In genomic region chr9:92278117-92278516, GRCh38 we compare ENCODE assay signal across 21 cellular contexts. TPM values are rescaled to one million over a fixed set of nuclear protein-coding genes. Genes with fewer than 3 reads are reported as not detected.
A peak's percentile ranks its signal among the peaks of the same experiment; 100 is the strongest.
DNase-seq lines count a peak whose midpoint lies in the region; ATAC-seq, FAIRE-seq and TF ChIP-seq lines count a peak whose summit lies in the region.
"Had no signal": no experiment of that assay in that cellular context is flagged by ENCODE, and none has a peak within 500 bp of the region (broad histone marks: within the 10 kb centered on the region; RNA-seq: fewer than 3 reads in every experiment).

No MANE protein-coding gene starts in this region.

- H3K4me3 ChIP-seq in AG09309 (ENCODE audit: control insufficient read depth, low read depth, low read length) (no peak overlapping the region), GM23248 (no peak overlapping the region), HepG2 (replicated peaks in 1 of 3; ENCODE audit: insufficient read depth in 1 of 3, low read depth in 2 of 3, low read length in 3 of 3) (no peak overlapping the region), ovary (no peak overlapping the region)
- H3K4me3 ChIP-seq: adrenal gland, BLaER1, pancreas, skin epidermis, testis had no signal

- peaks cover 90% of the 10 kb centered on the region for H3K36me3 ChIP-seq in GM23248 (ENCODE audit: low read depth)
- H3K36me3 ChIP-seq in HepG2 (replicated peaks in 1 of 2; ENCODE audit: control insufficient read depth in 1 of 2, insufficient read depth in 2 of 2, low read length in 2 of 2), result peaks cover 28 to 94% of the 10 kb centered on the region in 2 experiments
- no peaks in the 10 kb centered on the region for H3K36me3 ChIP-seq in ovary

- in situ Hi-C loops in GM23248 (cut with MboI), result no loop called here
- in situ Hi-C loops in HepG2 (cut with HindIII; ENCODE audit: extremely low pct_ligation_motif_present, low pct_unique_long_range_greater_than_20kb), result no loop called here

- H3K4me1 ChIP-seq in GM23248 (ENCODE audit: insufficient read depth) (peaks cover 25% of the 10 kb centered on the region), HepG2 (ENCODE audit: insufficient read depth, low read length) (no peaks in the 10 kb centered on the region), ovary (ENCODE audit: insufficient read depth) (no peaks in the 10 kb centered on the region)
- H3K4me1 ChIP-seq: adrenal gland, pancreas, testis had no signal

- H3K27me3 Mint-ChIP-seq in activated CD8-positive, alpha-beta T cell treated with anti-CD3 and anti-CD28 coated beads, Interleukin-2, amount 10 ng/mL, durations not matched to agents 7 days and 5 days (ENCODE audit: low read depth), result no peaks in the 10 kb centered on the region

- peak overlapping the region; percentile 12 for H3K27ac Mint-ChIP-seq in activated CD8-positive, alpha-beta T cell treated with anti-CD3 and anti-CD28 coated beads, Interleukin-2, amount 10 ng/mL, durations not matched to agents 7 days and 5 days
- H3K27ac Mint-ChIP-seq: activated T-helper 1 cell treated with anti-CD3 and anti-CD28 coated beads, Interleukin-12 subunit alpha, Interleukin-12 subunit beta, Interleukin-2, Interleukin-4 antibody, amounts not matched to agents 30 ng/mL and 10 ng/mL and 1 ng/mL, durations not matched to agents 14 hours and 24 hours and 36 hours had no signal

- peaks cover 74% of the 10 kb centered on the region for H3K36me3 Mint-ChIP-seq in activated CD8-positive, alpha-beta T cell treated with anti-CD3 and anti-CD28 coated beads, Interleukin-2, amount 10 ng/mL, durations not matched to agents 7 days and 5 days (ENCODE audit: low read depth)

- peaks cover 41% of the 10 kb centered on the region for H3F3A ChIP-seq in GM23248 (ENCODE audit: insufficient read depth)

- TF ChIP-seq CTCF in AG09309 (IDR thresholded peaks at IDR 0.05; ENCODE audit: control insufficient read depth, insufficient read depth, low read depth, low read length, missing control alignments) (no peak), HepG2 (CRISPR knock-in tag; IDR thresholded peaks at IDR 0.05) (no peak), ovary (IDR thresholded peaks at IDR 0.05) (no peak)

- H3K27me3 ChIP-seq in GM23248 (replicated peaks; ENCODE audit: insufficient read depth) (no peaks in the 10 kb centered on the region), HepG2 (ENCODE audit: control insufficient read depth in 1 of 2, insufficient read depth in 2 of 2, low read length in 2 of 2) (no peaks in the 10 kb centered on the region), ovary (no peaks in the 10 kb centered on the region)
- H3K27me3 ChIP-seq: adrenal gland, BLaER1, pancreas, testis had no signal

- no peak for TF ChIP-seq RAD21 in HepG2 (CRISPR knock-in tag; IDR thresholded peaks at IDR 0.05)

- CTCF ChIA-PET in activated CD8-positive, alpha-beta T cell treated with anti-CD3 and anti-CD28 coated beads, Interleukin-2, amount 10 ng/mL, durations not matched to agents 7 days and 5 days (lab: Charles Lee), result interaction anchor here (1.3 to 6.2 kb wide), 4 partner anchors 11 to 139 kb away, joined by 3 to 47 read pairs (median 9); no protein-coding TSS in a partner anchor
- CTCF ChIA-PET in HepG2 (lab: Yijun Ruan, JAX; ENCODE audit: low intra/inter-chr PET ratio, low total read pairs), result no interaction called here

- TF ChIP-seq EP300 in HepG2 (IDR thresholded peaks at IDR 0.05; ENCODE audit: low read depth in 2 of 2, low read length in 2 of 2) (no peak), HepG2 (CRISPR knock-in tag; IDR thresholded peaks at IDR 0.05; ENCODE audit: borderline replicate concordance) (no peak), ovary (IDR thresholded peaks at IDR 0.05) (no peak)

- H3K79me2 ChIP-seq in GM23248 (ENCODE audit: insufficient read depth) (peaks cover 88% of the 10 kb centered on the region), HepG2 (ENCODE audit: insufficient read depth, low read length) (peaks cover 3% of the 10 kb centered on the region)

- BruUV-seq in HepG2 (replicated peaks; lab: Mats Ljungman, UMichigan), result no TSS peak

- H3K27ac ChIP-seq in GM23248, result peak overlapping the region; percentile 60
- H3K27ac ChIP-seq in HepG2 (ENCODE audit: extremely low read length, insufficient read depth, low read length), result no peak overlapping the region
- H3K27ac ChIP-seq in ovary, result no peak overlapping the region
- H3K27ac ChIP-seq: adrenal gland, BLaER1, pancreas, skin epidermis, testis had no signal

- no peak overlapping the region for H3K4me2 ChIP-seq in GM23248 (ENCODE audit: unreplicated experiment)
- H3K4me2 ChIP-seq in HepG2 (ENCODE audit: low read depth, low read length), result no peak overlapping the region
- H3K4me2 ChIP-seq: BLaER1 had no signal

- H3K9me2 ChIP-seq in GM23248 (ENCODE audit: insufficient read depth), result no peaks in the 10 kb centered on the region

- H3K9ac ChIP-seq in GM23248, result no peak overlapping the region
- H3K9ac ChIP-seq in HepG2 (ENCODE audit: insufficient read depth, low read depth, low read length), result no peak overlapping the region
- H3K9ac ChIP-seq: BLaER1 had no signal

- H3K4me3 Mint-ChIP-seq in activated CD8-positive, alpha-beta T cell treated with anti-CD3 and anti-CD28 coated beads, Interleukin-2, amount 10 ng/mL, durations not matched to agents 7 days and 5 days, result no peak overlapping the region
- H3K4me3 Mint-ChIP-seq: activated T-helper 1 cell treated with anti-CD3 and anti-CD28 coated beads, Interleukin-12 subunit alpha, Interleukin-12 subunit beta, Interleukin-2, Interleukin-4 antibody, amounts not matched to agents 30 ng/mL and 10 ng/mL and 1 ng/mL, durations not matched to agents 14 hours and 24 hours and 36 hours had no signal

- intact Hi-C loops in HepG2 (cut with micrococcal nuclease; ENCODE audit: unreplicated experiment), result no loop called here
- intact Hi-C loops in ovary (cut with DNase I), result no loop called here

- H3K9me3 Mint-ChIP-seq in activated CD8-positive, alpha-beta T cell treated with anti-CD3 and anti-CD28 coated beads, Interleukin-2, amount 10 ng/mL, durations not matched to agents 7 days and 5 days (ENCODE audit: insufficient read depth), result no peaks in the 10 kb centered on the region
- H3K9me3 Mint-ChIP-seq: activated T-helper 1 cell treated with anti-CD3 and anti-CD28 coated beads, Interleukin-12 subunit alpha, Interleukin-12 subunit beta, Interleukin-2, Interleukin-4 antibody, amounts not matched to agents 30 ng/mL and 10 ng/mL and 1 ng/mL, durations not matched to agents 14 hours and 24 hours and 36 hours had no signal

- FAIRE-seq in HepG2 (lab: Jason Lieb, UNC), result no peak
- FAIRE-seq: endometrium, pancreas, RCC 7860 had no signal

- H2AFZ ChIP-seq in GM23248, result no peak overlapping the region
- H2AFZ ChIP-seq in HepG2 (ENCODE audit: low read length), result no peak overlapping the region

- H4K20me1 ChIP-seq in GM23248 (ENCODE audit: insufficient read depth) (no peaks in the 10 kb centered on the region; the same call in 1 of the 2 replicates), HepG2 (ENCODE audit: insufficient read depth, low read length) (peaks cover 4% of the 10 kb centered on the region; the same call in 1 of the 2 replicates)

- H3K4me1 Mint-ChIP-seq in activated CD8-positive, alpha-beta T cell treated with anti-CD3 and anti-CD28 coated beads, Interleukin-2, amount 10 ng/mL, durations not matched to agents 7 days and 5 days (ENCODE audit: low read depth), result peaks cover 47% of the 10 kb centered on the region

- TF ChIP-seq POLR2A in HepG2 (IDR thresholded peaks at IDR 0.05; ENCODE audit: insufficient read depth in 1 of 2, low read depth in 2 of 2, low read length in 2 of 2) (no peak), ovary (IDR thresholded peaks at IDR 0.05) (no peak)

- POLR2A ChIA-PET in activated CD8-positive, alpha-beta T cell treated with anti-CD3 and anti-CD28 coated beads, Interleukin-2, amount 10 ng/mL, durations not matched to agents 7 days and 5 days (lab: Charles Lee), result interaction anchor here (1.3 kb wide), 1 partner anchor 10 kb away, joined by 4 read pairs; no protein-coding TSS in a partner anchor
- POLR2A ChIA-PET in HepG2 (lab: Yijun Ruan, JAX), result interaction anchor here (1.1 to 1.4 kb wide), 2 partner anchors 10 to 11 kb away, joined by 3 read pairs; no protein-coding TSS in a partner anchor

- 33% methylated on average over 3 of the region's 3 CpGs for WGBS in GM23248 (ENCODE audit: low coverage in 1 of 2, low lambda C conversion rate in 2 of 2, missing lambda C conversion rate in 2 of 2), 2 experiments
- 97% methylated on average over 3 of the region's 3 CpGs for WGBS in HepG2 (ENCODE audit: low lambda C conversion rate)
- 68 to 77% (median 71%) methylated on average over 3 of the region's 3 CpGs for WGBS in ovary, 3 donors

- no peaks in the 10 kb centered on the region for H3K9me3 ChIP-seq in GM23248 (ENCODE audit: low read depth)
- no peaks in the 10 kb centered on the region for H3K9me3 ChIP-seq in HepG2 (ENCODE audit: low read length)
- no peaks in the 10 kb centered on the region for H3K9me3 ChIP-seq in ovary
- H3K9me3 ChIP-seq: adrenal gland, BLaER1, pancreas, testis had no signal

- no peak for ATAC-seq in activated CD8-positive, alpha-beta T cell treated with anti-CD3 and anti-CD28 coated beads, Interleukin-2, amount 10 ng/mL, durations not matched to agents 7 days and 5 days
- ATAC-seq in HepG2, result no peak
- ATAC-seq: left ventricle myocardium superior, pancreas had no signal

- DNase-seq in AG09309 (ENCODE audit: low read depth) (peak; percentile 52), GM23248 (peak; percentile 89), fibroblast of peridontal ligament (ENCODE audit: extremely low read depth) (peak; percentile 82), HepG2 (ENCODE audit: low spot score) (no peak), globus pallidus (ENCODE audit: low spot score) (no peak), ovary (no peak)
- DNase-seq in activated CD8-positive, alpha-beta T cell treated with anti-CD3 and anti-CD28 coated beads, Interleukin-2, amount 10 ng/mL, durations not matched to agents 7 days and 5 days, result no peak
- no peak for DNase-seq in activated CD4-positive, alpha-beta T cell treated with anti-CD3 and anti-CD28 coated beads for 1 hour
- DNase-seq: activated CD4-positive, alpha-beta T cell treated with anti-CD3 and anti-CD28 coated beads, Interleukin-2, amount 50 U/mL, for 4 hours; adrenal gland; left ventricle myocardium superior; NCI-H146; pancreas; stimulated activated CD4-positive, alpha-beta T cell treated with anti-CD3 and anti-CD28 coated beads, Interleukin-4, amount 100 ng/mL, for 1 hour; SW 1271; testis had no signal

RNA-seq across cellular contexts. Expression of gene IARS1, which starts 15.4 kb away (rescaled TPM):
- 343 and 388 TPM in 2 replicates for total RNA-seq in GM23248 (2014; rRNA removed; shearing (Covaris generic))
- polyA plus RNA-seq in GM23248 (2016; fragmentation: Nextera tagmentation; extraction: Ambion mirVana) (222 and 223 TPM in 2 replicates), HepG2 (2011; rRNA removed) (55.9 and 58.6 TPM in 2 replicates), ovary (10 to 100 TPM; 16.0 to 55.8 TPM)
- total RNA-seq in activated CD8-positive, alpha-beta T cell treated with anti-CD3 and anti-CD28 coated beads, Interleukin-2, amount 10 ng/mL, durations not matched to agents 7 days and 5 days, result 100 to 1,000 TPM; 138 to 141 TPM
- total RNA-seq in HepG2 (2016; rRNA removed; fragmentation: Illumina TruSeq; extraction: Trizol) (185 and 277 TPM in 2 replicates), ovary (100 to 1,000 TPM in 1 of 7 donors, 10 to 100 TPM in 6; 44.4 to 281 (median 64.8) TPM)
- 84.7 and 106 TPM in 2 replicates for total RNA-seq in HepG2 (2016; cell fraction: cytosol; rRNA removed; fragmentation: Illumina TruSeq; extraction: Trizol; ENCODE audit: low read depth)
- 179 and 271 TPM in 2 replicates for total RNA-seq in HepG2 (2016; cell fraction: insoluble cytoplasmic fraction; rRNA removed; fragmentation: Illumina TruSeq; extraction: Trizol)
- 78.5 and 86.4 TPM in 2 replicates for total RNA-seq in HepG2 (2016; cell fraction: membrane; rRNA removed; fragmentation: Illumina TruSeq; extraction: Trizol)
- 163 and 177 TPM in 2 replicates for total RNA-seq in HepG2 (2016; cell fraction: nucleus; rRNA removed; fragmentation: Illumina TruSeq; extraction: Trizol)
- 29.6 and 45.6 TPM in 2 replicates for polyA plus RNA-seq in HepG2 (2011; cell fraction: cytosol; rRNA removed)
- polyA plus RNA-seq in HepG2 (2011; cell fraction: nucleus; rRNA removed), result 139 and 184 TPM in 2 replicates
- 119 and 136 TPM in 2 replicates for polyA plus RNA-seq in HepG2 (2012)
- 6.9 and 7.5 TPM in 2 replicates for polyA plus RNA-seq in HepG2 (2016; cell fraction: cytosol; fragmentation: Illumina TruSeq; extraction: Trizol; ENCODE audit: low read depth)
- 143 and 151 TPM in 2 replicates for polyA plus RNA-seq in HepG2 (2016; cell fraction: insoluble cytoplasmic fraction; fragmentation: Illumina TruSeq; extraction: Trizol; ENCODE audit: low read depth)
- 15.1 and 17.8 TPM in 2 replicates for polyA plus RNA-seq in HepG2 (2016; cell fraction: membrane; fragmentation: Illumina TruSeq; extraction: Trizol; ENCODE audit: low read depth)
- polyA plus RNA-seq in HepG2 (2016; cell fraction: nucleus; fragmentation: Illumina TruSeq; extraction: Trizol; ENCODE audit: insufficient read depth, low read depth), result 120 and 132 TPM in 2 replicates
- polyA minus RNA-seq in HepG2 (2011; rRNA and poly(A)+ RNA removed; ENCODE audit: low replicate concordance), result 84.4 and 109 TPM in 2 replicates
- polyA minus RNA-seq in HepG2 (2011; cell fraction: cytosol; rRNA and poly(A)+ RNA removed), result 94.4 and 128 TPM in 2 replicates
- 274 and 399 TPM in 2 replicates for polyA minus RNA-seq in HepG2 (2011; cell fraction: nucleus; rRNA and poly(A)+ RNA removed)

RNA-seq across cellular contexts. Expression of gene NOL8, which starts 47.0 kb away (rescaled TPM):
- total RNA-seq in GM23248 (2014; rRNA removed; shearing (Covaris generic)), result 10.4 and 15.3 TPM in 2 replicates
- polyA plus RNA-seq in GM23248 (2016; fragmentation: Nextera tagmentation; extraction: Ambion mirVana) (27.0 and 30.3 TPM in 2 replicates), HepG2 (2011; rRNA removed) (11.3 and 12.8 TPM in 2 replicates), ovary (10 to 100 TPM; 17.1 to 29.4 TPM)
- total RNA-seq in activated CD8-positive, alpha-beta T cell treated with anti-CD3 and anti-CD28 coated beads, Interleukin-2, amount 10 ng/mL, durations not matched to agents 7 days and 5 days, result 10 to 100 TPM; 51.7 to 55.3 TPM
- total RNA-seq in HepG2 (2016; rRNA removed; fragmentation: Illumina TruSeq; extraction: Trizol) (35.4 and 36.3 TPM in 2 replicates), ovary (10 to 100 TPM; 19.2 to 35.4 (median 28.8) TPM)
- 19.9 and 24.9 TPM in 2 replicates for total RNA-seq in HepG2 (2016; cell fraction: cytosol; rRNA removed; fragmentation: Illumina TruSeq; extraction: Trizol; ENCODE audit: low read depth)
- 33.5 and 36.8 TPM in 2 replicates for total RNA-seq in HepG2 (2016; cell fraction: insoluble cytoplasmic fraction; rRNA removed; fragmentation: Illumina TruSeq; extraction: Trizol)
- 14.0 and 17.4 TPM in 2 replicates for total RNA-seq in HepG2 (2016; cell fraction: membrane; rRNA removed; fragmentation: Illumina TruSeq; extraction: Trizol)
- total RNA-seq in HepG2 (2016; cell fraction: nucleus; rRNA removed; fragmentation: Illumina TruSeq; extraction: Trizol), result 59.6 and 61.3 TPM in 2 replicates
- polyA plus RNA-seq in HepG2 (2011; cell fraction: cytosol; rRNA removed), result 3.3 and 4.5 TPM in 2 replicates
- 27.5 and 32.9 TPM in 2 replicates for polyA plus RNA-seq in HepG2 (2011; cell fraction: nucleus; rRNA removed)
- 17.8 and 22.1 TPM in 2 replicates for polyA plus RNA-seq in HepG2 (2012)
- 1.8 and 1.9 TPM in 2 replicates for polyA plus RNA-seq in HepG2 (2016; cell fraction: cytosol; fragmentation: Illumina TruSeq; extraction: Trizol; ENCODE audit: low read depth)
- polyA plus RNA-seq in HepG2 (2016; cell fraction: insoluble cytoplasmic fraction; fragmentation: Illumina TruSeq; extraction: Trizol; ENCODE audit: low read depth), result 34.7 and 35.4 TPM in 2 replicates
- 4.0 and 4.1 TPM in 2 replicates for polyA plus RNA-seq in HepG2 (2016; cell fraction: membrane; fragmentation: Illumina TruSeq; extraction: Trizol; ENCODE audit: low read depth)
- polyA plus RNA-seq in HepG2 (2016; cell fraction: nucleus; fragmentation: Illumina TruSeq; extraction: Trizol; ENCODE audit: insufficient read depth, low read depth), result 104 and 110 TPM in 2 replicates
- polyA minus RNA-seq in HepG2 (2011; rRNA and poly(A)+ RNA removed; ENCODE audit: low replicate concordance), result 9.2 and 37.1 TPM in 2 replicates
- 6.8 and 10.6 TPM in 2 replicates for polyA minus RNA-seq in HepG2 (2011; cell fraction: cytosol; rRNA and poly(A)+ RNA removed)
- polyA minus RNA-seq in HepG2 (2011; cell fraction: nucleus; rRNA and poly(A)+ RNA removed), result 71.3 and 97.8 TPM in 2 replicates

RNA-seq across cellular contexts. Expression of gene CENPP, which starts 47.6 kb away (rescaled TPM):
- 0.38 and 2.5 TPM in 2 replicates for total RNA-seq in GM23248 (2014; rRNA removed; shearing (Covaris generic))
- polyA plus RNA-seq in GM23248 (2016; fragmentation: Nextera tagmentation; extraction: Ambion mirVana) (7.2 and 7.4 TPM in 2 replicates), HepG2 (2011; rRNA removed) (1.2 and 2.0 TPM in 2 replicates), ovary (1 to 10 TPM; 1.4 to 5.9 TPM)
- total RNA-seq in activated CD8-positive, alpha-beta T cell treated with anti-CD3 and anti-CD28 coated beads, Interleukin-2, amount 10 ng/mL, durations not matched to agents 7 days and 5 days, result 10 to 100 TPM; 26.4 to 29.1 TPM
- total RNA-seq in HepG2 (2016; rRNA removed; fragmentation: Illumina TruSeq; extraction: Trizol) (11.0 and 11.4 TPM in 2 replicates), ovary (1 to 10 TPM; 3.9 to 9.5 (median 5.8) TPM)
- 2.3 and 3.3 TPM in 2 replicates for total RNA-seq in HepG2 (2016; cell fraction: cytosol; rRNA removed; fragmentation: Illumina TruSeq; extraction: Trizol; ENCODE audit: low read depth)
- 9.2 and 12.7 TPM in 2 replicates for total RNA-seq in HepG2 (2016; cell fraction: insoluble cytoplasmic fraction; rRNA removed; fragmentation: Illumina TruSeq; extraction: Trizol)
- total RNA-seq in HepG2 (2016; cell fraction: membrane; rRNA removed; fragmentation: Illumina TruSeq; extraction: Trizol), result 6.4 and 7.6 TPM in 2 replicates
- total RNA-seq in HepG2 (2016; cell fraction: nucleus; rRNA removed; fragmentation: Illumina TruSeq; extraction: Trizol), result 14.0 and 16.0 TPM in 2 replicates
- 0.59 and 0.67 TPM in 2 replicates for polyA plus RNA-seq in HepG2 (2011; cell fraction: cytosol; rRNA removed)
- polyA plus RNA-seq in HepG2 (2011; cell fraction: nucleus; rRNA removed), result 0.63 and 0.69 TPM in 2 replicates
- polyA plus RNA-seq in HepG2 (2012), result 2.4 and 3.9 TPM in 2 replicates
- polyA plus RNA-seq in HepG2 (2016; cell fraction: cytosol; fragmentation: Illumina TruSeq; extraction: Trizol; ENCODE audit: low read depth), result 3.7 and 4.4 TPM in 2 replicates
- polyA plus RNA-seq in HepG2 (2016; cell fraction: insoluble cytoplasmic fraction; fragmentation: Illumina TruSeq; extraction: Trizol; ENCODE audit: low read depth), result 9.4 and 13.3 TPM in 2 replicates
- 5.5 and 5.6 TPM in 2 replicates for polyA plus RNA-seq in HepG2 (2016; cell fraction: membrane; fragmentation: Illumina TruSeq; extraction: Trizol; ENCODE audit: low read depth)
- 3.7 and 5.9 TPM in 2 replicates for polyA plus RNA-seq in HepG2 (2016; cell fraction: nucleus; fragmentation: Illumina TruSeq; extraction: Trizol; ENCODE audit: insufficient read depth, low read depth)
- polyA minus RNA-seq in HepG2 (2011; rRNA and poly(A)+ RNA removed; ENCODE audit: low replicate concordance), result 1.3 and 4.8 TPM in 2 replicates
- 0.79 and 1.3 TPM in 2 replicates for polyA minus RNA-seq in HepG2 (2011; cell fraction: cytosol; rRNA and poly(A)+ RNA removed)
- polyA minus RNA-seq in HepG2 (2011; cell fraction: nucleus; rRNA and poly(A)+ RNA removed), result 5.2 and 6.4 TPM in 2 replicates

Comparison
In these comparisons a context has a peak if more than half of its experiments do, and no peak if none do; other contexts are left out.
1. DNase-seq: peak in AG09309 (single experiment), GM23248 (single experiment) and fibroblast of peridontal ligament (single experiment); none in activated CD8-positive, alpha-beta T cell treated with anti-CD3 and anti-CD28 coated beads, Interleukin-2, amount 10 ng/mL, durations not matched to agents 7 days and 5 days (single experiment), activated CD4-positive, alpha-beta T cell treated with anti-CD3 and anti-CD28 coated beads for 1 hour (single experiment), HepG2 (single experiment), globus pallidus (single experiment) and ovary (0 of 5).